Comparison of ENCODE assay signal across 3 cellular contexts in the genomic region with DNA sequence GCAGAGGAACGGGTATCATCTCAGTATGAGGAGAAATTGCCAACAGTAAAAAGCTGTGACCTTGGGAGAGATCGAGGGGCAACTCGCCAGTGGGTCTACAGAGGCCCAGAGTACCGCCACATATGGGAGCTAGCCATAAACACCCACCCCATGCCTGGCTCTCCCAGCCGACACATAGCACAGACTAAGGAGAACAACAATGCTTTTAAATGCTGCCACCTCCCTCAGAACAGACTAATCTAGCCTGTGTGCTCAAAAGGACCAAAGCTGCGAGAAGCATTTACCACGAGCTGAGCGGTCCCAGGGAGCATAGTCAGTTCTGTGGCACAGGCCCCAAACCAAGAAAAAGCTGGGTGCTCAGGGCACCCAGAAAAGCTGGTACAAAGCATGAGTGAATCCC.
"Had no signal": no experiment of that assay in that cellular context is flagged by ENCODE, and none has a peak within 500 bp of the region (broad histone marks: within the 10 kb centered on the region; RNA-seq: fewer than 3 reads in every experiment).

No MANE protein-coding gene starts in this region.

- H3K4me3 ChIP-seq: GM12878 had no signal

- DNase-seq: GDM1, GF-D8 had no signal
